11 cellular contexts compared by ENCODE assay signal in the genomic region with DNA sequence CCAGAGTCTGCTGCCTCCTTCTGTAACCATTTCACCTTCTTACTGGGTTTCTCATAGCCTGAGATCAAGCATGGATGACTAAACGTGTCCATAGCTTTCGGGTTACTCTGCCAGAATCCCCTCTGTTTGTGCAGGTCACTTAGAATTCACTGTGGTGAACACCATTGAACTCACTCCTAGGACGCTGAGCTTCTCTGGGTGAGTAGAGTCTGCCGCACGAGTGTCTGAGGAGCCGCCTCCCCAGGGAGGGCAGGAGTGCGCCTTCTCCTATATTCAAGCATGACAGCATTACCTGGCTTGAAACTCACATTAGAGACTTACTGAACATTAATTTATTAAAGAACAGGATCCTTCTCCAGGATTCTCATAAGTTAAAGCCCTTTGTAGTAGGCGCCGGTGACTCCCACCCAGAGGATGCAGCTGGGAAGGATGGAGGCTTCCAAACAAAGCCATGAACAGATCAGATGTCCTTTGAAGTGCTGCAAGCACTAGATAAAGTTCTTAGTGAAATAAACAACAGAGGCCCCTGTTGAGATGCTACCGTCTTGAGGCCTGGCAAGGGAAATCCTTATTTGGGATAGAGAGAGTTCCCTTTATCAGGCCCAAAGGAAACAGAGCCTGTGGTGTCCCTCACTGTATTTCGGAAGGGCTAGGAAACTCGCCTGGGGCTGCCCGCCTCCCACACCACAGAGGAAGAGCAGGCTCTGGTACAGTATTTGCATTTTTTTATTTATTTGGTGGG.
DNase-seq lines count a peak whose midpoint lies in the region; ATAC-seq and TF ChIP-seq lines count a peak whose summit lies in the region.
"Had no signal": no experiment of that assay in that cellular context is flagged by ENCODE, and none has a peak within 500 bp of the region (broad histone marks: within the 10 kb centered on the region; RNA-seq: fewer than 3 reads in every experiment).

No MANE protein-coding gene starts in this region.

- no peaks in the 10 kb centered on the region for H3K36me3 ChIP-seq in CD4-positive, alpha-beta memory T cell (ENCODE audit: insufficient read depth, low read length)
- H3K36me3 ChIP-seq in KMS-11 (ENCODE audit: insufficient read depth): no peaks in the 10 kb centered on the region; the same call in 1 of the 2 replicates

- no peaks in the 10 kb centered on the region for H4K20me1 ChIP-seq in KMS-11 (ENCODE audit: insufficient read depth)

- no peak for TF ChIP-seq CTCF in KMS-11 (conservative IDR thresholded peaks at IDR 0.05; ENCODE audit: low read depth, low read length)

- no peak for DNase-seq in CD4-positive, alpha-beta memory T cell
- DNase-seq in activated naive CD8-positive, alpha-beta T cell treated with anti-CD3 and anti-CD28 coated beads, Interleukin-2, amount 10 ng/mL, durations not matched to agents 7 days and 5 days: no peak
- DNase-seq in memory B cell (ENCODE audit: low spot score in 2 of 2) (no peak), DMS79 (lab: John Stamatoyannopoulos, UW) (no peak), ACHN (no peak)
- DNase-seq: DND-41, left ventricle myocardium superior, SIG-M5 had no signal

- peak overlapping the region; percentile 59 to 97 (median 75) for H3K27ac Mint-ChIP-seq in CD4-positive, alpha-beta memory T cell
- peak overlapping the region; percentile 89 for H3K27ac Mint-ChIP-seq in activated naive CD8-positive, alpha-beta T cell treated with anti-CD3 and anti-CD28 coated beads, Interleukin-2, amount 10 ng/mL, durations not matched to agents 7 days and 5 days
- peak overlapping the region; percentile 63 for H3K27ac Mint-ChIP-seq in memory B cell

- H2AFZ ChIP-seq in KMS-11 (ENCODE audit: low read depth): no peak overlapping the region

- no peaks in the 10 kb centered on the region for H3K9me3 Mint-ChIP-seq in CD4-positive, alpha-beta memory T cell
- H3K9me3 Mint-ChIP-seq in activated naive CD8-positive, alpha-beta T cell treated with anti-CD3 and anti-CD28 coated beads, Interleukin-2, amount 10 ng/mL, durations not matched to agents 7 days and 5 days: no peaks in the 10 kb centered on the region
- no peaks in the 10 kb centered on the region for H3K9me3 Mint-ChIP-seq in memory B cell

- H3K27ac ChIP-seq in CD4-positive, alpha-beta memory T cell (ENCODE audit: low read depth, low read length): no peak overlapping the region
- peak overlapping the region; percentile 42; the same call in 1 of the 2 replicates for H3K27ac ChIP-seq in KMS-11

- H3K9me3 ChIP-seq in CD4-positive, alpha-beta memory T cell (ENCODE audit: control insufficient read depth in 1 of 2, low read length in 2 of 2): no peaks in the 10 kb centered on the region

- peaks cover 44% of the 10 kb centered on the region for H3K79me2 ChIP-seq in KMS-11 (ENCODE audit: insufficient read depth, low read depth)

- POLR2A ChIA-PET in CD4-positive, alpha-beta memory T cell (lab: Charles Lee; ENCODE audit: partially characterized antibody): interaction anchor here (0.7 kb wide), 1 partner anchor 152 kb away, joined by 3 read pairs; no protein-coding TSS in a partner anchor
- POLR2A ChIA-PET in activated naive CD8-positive, alpha-beta T cell treated with anti-CD3 and anti-CD28 coated beads, Interleukin-2, amount 10 ng/mL, durations not matched to agents 7 days and 5 days (lab: Charles Lee): no interaction called here

- H3K4me3 ChIP-seq in CD4-positive, alpha-beta memory T cell (ENCODE audit: low read length in 2 of 2): no peak overlapping the region
- H3K4me3 ChIP-seq in KMS-11 (IDR thresholded peaks at IDR 0.05; ENCODE audit: insufficient read depth, low read depth, low read length): no peak overlapping the region

- in situ Hi-C loops in ACHN (cut with HindIII; ENCODE audit: low pct_ligation_motif_present, low pct_unique_long_range_greater_than_20kb, low sequenced_read_pairs): no loop called here

- no peak overlapping the region for H3K4me3 Mint-ChIP-seq in CD4-positive, alpha-beta memory T cell
- H3K4me3 Mint-ChIP-seq in activated naive CD8-positive, alpha-beta T cell treated with anti-CD3 and anti-CD28 coated beads, Interleukin-2, amount 10 ng/mL, durations not matched to agents 7 days and 5 days: no peak overlapping the region
- H3K4me3 Mint-ChIP-seq in memory B cell: no peak overlapping the region

- H3K4me2 ChIP-seq in KMS-11: peak overlapping the region; percentile 74

- H3K4me1 Mint-ChIP-seq in CD4-positive, alpha-beta memory T cell: peaks cover 18 to 46% (median 37%) of the 10 kb centered on the region in 4 donors
- peaks cover 51% of the 10 kb centered on the region for H3K4me1 Mint-ChIP-seq in activated naive CD8-positive, alpha-beta T cell treated with anti-CD3 and anti-CD28 coated beads, Interleukin-2, amount 10 ng/mL, durations not matched to agents 7 days and 5 days
- peaks cover 9% of the 10 kb centered on the region for H3K4me1 Mint-ChIP-seq in memory B cell

- peaks cover 36% of the 10 kb centered on the region for H3K4me1 ChIP-seq in CD4-positive, alpha-beta memory T cell (ENCODE audit: insufficient read depth, low read length)
- peaks cover 39% of the 10 kb centered on the region for H3K4me1 ChIP-seq in KMS-11 (ENCODE audit: low read depth, poor library complexity, severe bottlenecking)

- CTCF ChIA-PET in CD4-positive, alpha-beta memory T cell (lab: Charles Lee; ENCODE audit: partially characterized antibody): interaction anchor here (1.1 to 5.4 kb wide), 4 partner anchors 12 to 95 kb away, joined by 3 to 26 read pairs (median 4); no protein-coding TSS in a partner anchor

- no peak overlapping the region for H3K9ac ChIP-seq in KMS-11

- no peaks in the 10 kb centered on the region for H3K27me3 ChIP-seq in CD4-positive, alpha-beta memory T cell (ENCODE audit: insufficient read depth, low read length)
- H3K27me3 ChIP-seq in KMS-11 (ENCODE audit: insufficient read depth, low read depth): no peaks in the 10 kb centered on the region

- intact Hi-C loops in CD4-positive, alpha-beta memory T cell (cut with micrococcal nuclease): no loop called here

- ATAC-seq in activated naive CD8-positive, alpha-beta T cell treated with anti-CD3 and anti-CD28 coated beads, Interleukin-2, amount 10 ng/mL, durations not matched to agents 7 days and 5 days (ENCODE audit: low read depth): no peak
- ATAC-seq in memory B cell (ENCODE audit: low read depth) (no peak), GM21737 (IDR thresholded peaks at IDR 0.05; ENCODE audit: unreplicated experiment) (no peak), HG02973 (IDR thresholded peaks at IDR 0.05; ENCODE audit: unreplicated experiment) (no peak)
- ATAC-seq: left ventricle myocardium superior had no signal

- H3K27me3 Mint-ChIP-seq in CD4-positive, alpha-beta memory T cell: no peaks in the 10 kb centered on the region
- no peaks in the 10 kb centered on the region for H3K27me3 Mint-ChIP-seq in activated naive CD8-positive, alpha-beta T cell treated with anti-CD3 and anti-CD28 coated beads, Interleukin-2, amount 10 ng/mL, durations not matched to agents 7 days and 5 days
- no peaks in the 10 kb centered on the region for H3K27me3 Mint-ChIP-seq in memory B cell

- peaks cover 0 to 4% of the 10 kb centered on the region in 2 donors for H3K36me3 Mint-ChIP-seq in CD4-positive, alpha-beta memory T cell
- H3K36me3 Mint-ChIP-seq in activated naive CD8-positive, alpha-beta T cell treated with anti-CD3 and anti-CD28 coated beads, Interleukin-2, amount 10 ng/mL, durations not matched to agents 7 days and 5 days: peaks cover 6% of the 10 kb centered on the region
- no peaks in the 10 kb centered on the region for H3K36me3 Mint-ChIP-seq in memory B cell
